Comparison of ENCODE assay signal across 14 cellular contexts in genomic region chrX:149945820-149946219, GRCh38. TPM values are rescaled to one million over a fixed set of nuclear protein-coding genes. Genes with fewer than 3 reads are reported as not detected.
"Had no signal": no experiment of that assay in that cellular context is flagged by ENCODE, and none has a peak within 500 bp of the region (broad histone marks: within the 10 kb centered on the region; RNA-seq: fewer than 3 reads in every experiment).

No MANE protein-coding gene starts in this region.

RNA-seq across cellular contexts. Expression of gene HSFX4, which starts 16.4 kb away (rescaled TPM):
- total RNA-seq: stomach, subcutaneous adipose tissue, suprapubic skin, temporal lobe, thoracic aorta, thyroid gland, tibial nerve, transverse colon, upper lobe of left lung, upper lobe of right lung, ureter, urinary bladder, uterus, vagina had no signal
- polyA plus RNA-seq: stomach, urinary bladder had no signal
